Comparison of ENCODE assay signal across 10 cellular contexts in genomic region chr3:13878711-13879101, GRCh38. TPM values are rescaled to one million over a fixed set of nuclear protein-coding genes. Genes with fewer than 3 reads are reported as not detected.
A peak's percentile ranks its signal among the peaks of the same experiment; 100 is the strongest.
DNase-seq lines count a peak whose midpoint lies in the region; TF ChIP-seq lines count a peak whose summit lies in the region.
"Had no signal": no experiment of that assay in that cellular context is flagged by ENCODE, and none has a peak within 500 bp of the region (broad histone marks: within the 10 kb centered on the region; RNA-seq: fewer than 3 reads in every experiment).

No MANE protein-coding gene starts in this region.

- H3K4me3 Mint-ChIP-seq in activated CD4-positive, alpha-beta T cell treated with anti-CD3 and anti-CD28 coated beads, Interleukin-2, amount 10 ng/mL, durations not matched to agents 24 days and 14 days: peak overlapping the region; percentile 42
- H3K4me3 Mint-ChIP-seq: HFFc6 had no signal

- H3K27me3 ChIP-seq in iPS DF 6.9 (ENCODE audit: control insufficient read depth, insufficient read depth, low read length) (peaks cover 47% of the 10 kb centered on the region), sigmoid colon (peaks cover 29 to 75% (median 45%) of the 10 kb centered on the region in 3 donors), mesenchymal stem cell (ENCODE audit: control insufficient read depth in 1 of 2, insufficient read depth in 1 of 2, low read length in 2 of 2) (peaks cover 81 to 86% of the 10 kb centered on the region in 2 experiments), transverse colon (peaks cover 87% of the 10 kb centered on the region)

- TF ChIP-seq POLR2A in sigmoid colon (IDR thresholded peaks at IDR 0.05) (no peak), transverse colon (IDR thresholded peaks at IDR 0.05) (no peak)

- H2AK5ac ChIP-seq in mesenchymal stem cell (ENCODE audit: low read length, severe bottlenecking): no peak overlapping the region

- H3K4me2 ChIP-seq in mesenchymal stem cell (ENCODE audit: low read length, poor library complexity, severe bottlenecking): no peak overlapping the region

- no peak overlapping the region for H2BK15ac ChIP-seq in mesenchymal stem cell (ENCODE audit: low read depth, poor library complexity, severe bottlenecking)

- in situ Hi-C loops in transverse colon (cut with MboI; ENCODE audit: low pct_ligation_motif_present in 1 of 4, low pct_unique_long_range_greater_than_20kb in 1 of 4, low sequenced_read_pairs in 3 of 4): loop anchor here in 2 of 4 donors (25.0 kb wide), 3 partner anchors 216 to 584 kb away; no protein-coding TSS in a partner anchor

- DNase-seq in NCI-H1417 (lab: John Stamatoyannopoulos, UW) (peak in 2 of 3 experiments; percentile 20 to 29), NCI-H1417 treated with DMSO at 0.1 percent for 48 hours (lab: John Stamatoyannopoulos, UW) (no peak), iPS DF 6.9 (ENCODE audit: low read depth, low spot score) (no peak), sigmoid colon (no peak), AG08395 (ENCODE audit: low spot score) (no peak), mesenchymal stem cell (no peak), transverse colon (no peak)
- DNase-seq in activated CD4-positive, alpha-beta T cell treated with anti-CD3 and anti-CD28 coated beads, Interleukin-2, amount 10 ng/mL, durations not matched to agents 24 days and 14 days: no peak
- DNase-seq: HFFc6 had no signal

- H3K27ac Mint-ChIP-seq in activated CD4-positive, alpha-beta T cell treated with anti-CD3 and anti-CD28 coated beads, Interleukin-2, amount 10 ng/mL, durations not matched to agents 24 days and 14 days: no peak overlapping the region
- H3K27ac Mint-ChIP-seq: HFFc6 had no signal

- peaks cover 3% of the 10 kb centered on the region for H3K4me1 Mint-ChIP-seq in activated CD4-positive, alpha-beta T cell treated with anti-CD3 and anti-CD28 coated beads, Interleukin-2, amount 10 ng/mL, durations not matched to agents 24 days and 14 days

- H3K27ac ChIP-seq in iPS DF 6.9 (ENCODE audit: low read length): no peak overlapping the region
- H3K27ac ChIP-seq in sigmoid colon: no peak overlapping the region
- no peak overlapping the region for H3K27ac ChIP-seq in mesenchymal stem cell (ENCODE audit: low read length, poor library complexity, severe bottlenecking)
- H3K27ac ChIP-seq in transverse colon: no peak overlapping the region

- H3K27me3 Mint-ChIP-seq in activated CD4-positive, alpha-beta T cell treated with anti-CD3 and anti-CD28 coated beads, Interleukin-2, amount 10 ng/mL, durations not matched to agents 24 days and 14 days: peaks cover 69% of the 10 kb centered on the region

- no peak overlapping the region for H2BK12ac ChIP-seq in mesenchymal stem cell (ENCODE audit: low read length in 2 of 2)

- WGBS in iPS DF 6.9 (ENCODE audit: insufficient coverage, insufficient read length): no CpG with 5 or more reads among the region's 25 CpGs
- 2% methylated on average over 25 of the region's 25 CpGs for WGBS in sigmoid colon, 2 donors
- 3% methylated on average over 13 of the region's 25 CpGs for WGBS in mesenchymal stem cell
- 12% methylated on average over 18 of the region's 25 CpGs; no CpG with 5 or more reads in 1 of the 2 donors for WGBS in transverse colon (ENCODE audit: low coverage in 1 of 2), 2 donors

- H3K4me3 ChIP-seq in iPS DF 6.9 (ENCODE audit: low read length) (peak overlapping the region; percentile 16; the same call in 1 of the 2 replicates), sigmoid colon (peak overlapping the region in 3 of 4 donors; percentile 14 to 38 (median 33)), mesenchymal stem cell (ENCODE audit: insufficient read depth in 1 of 2, low read depth in 1 of 2, low read length in 2 of 2) (no peak overlapping the region), transverse colon (peak overlapping the region in 1 of 4 donors; percentile 38)

- no peaks in the 10 kb centered on the region for H3K79me1 ChIP-seq in mesenchymal stem cell (replicated peaks; ENCODE audit: low read length, poor library complexity, severe bottlenecking)

- intact Hi-C loops in activated CD4-positive, alpha-beta T cell treated with anti-CD3 and anti-CD28 coated beads, Interleukin-2, amount 10 ng/mL, durations not matched to agents 24 days and 14 days (cut with micrococcal nuclease): no loop called here
- intact Hi-C loops in sigmoid colon (cut with DNase I): no loop called here
- intact Hi-C loops in transverse colon (cut with DNase I; ENCODE audit: low total_unique reads): no loop called here

- H3K36me3 ChIP-seq in iPS DF 6.9 (ENCODE audit: control insufficient read depth, insufficient read depth, low read length): no peaks in the 10 kb centered on the region
- no peaks in the 10 kb centered on the region for H3K36me3 ChIP-seq in sigmoid colon
- no peaks in the 10 kb centered on the region for H3K36me3 ChIP-seq in mesenchymal stem cell (ENCODE audit: control insufficient read depth in 1 of 2, insufficient read depth in 2 of 2, low read depth in 1 of 2, low read length in 2 of 2)
- H3K36me3 ChIP-seq in transverse colon: no peaks in the 10 kb centered on the region

- H3K9ac ChIP-seq in mesenchymal stem cell (ENCODE audit: low read length): no peak overlapping the region

- no peak overlapping the region for H3K4ac ChIP-seq in mesenchymal stem cell (ENCODE audit: low read depth in 1 of 2, low read length in 2 of 2)

- no peak overlapping the region for H4K91ac ChIP-seq in mesenchymal stem cell (ENCODE audit: low read length)

- no peak overlapping the region for H2BK120ac ChIP-seq in mesenchymal stem cell (ENCODE audit: low read depth, low read length)

- H3K18ac ChIP-seq in mesenchymal stem cell (ENCODE audit: low read depth in 1 of 2, low read length in 2 of 2): no peak overlapping the region

- H3K9me3 Mint-ChIP-seq in activated CD4-positive, alpha-beta T cell treated with anti-CD3 and anti-CD28 coated beads, Interleukin-2, amount 10 ng/mL, durations not matched to agents 24 days and 14 days: no peaks in the 10 kb centered on the region

- no peak overlapping the region for H2AFZ ChIP-seq in mesenchymal stem cell (ENCODE audit: low read depth, low read length)

- H3K14ac ChIP-seq in mesenchymal stem cell (ENCODE audit: low read length in 2 of 2): no peak overlapping the region

- H3K4me1 ChIP-seq in iPS DF 6.9 (ENCODE audit: control insufficient read depth, insufficient read depth, low read length) (no peaks in the 10 kb centered on the region), sigmoid colon (peaks cover 0 to 33% (median 29%) of the 10 kb centered on the region in 4 donors), mesenchymal stem cell (ENCODE audit: control insufficient read depth, insufficient read depth, low read depth, low read length) (peaks cover 23% of the 10 kb centered on the region), transverse colon (peaks cover 0 to 28% (median 23%) of the 10 kb centered on the region in 4 donors)

- no peaks in the 10 kb centered on the region for H3K36me3 Mint-ChIP-seq in activated CD4-positive, alpha-beta T cell treated with anti-CD3 and anti-CD28 coated beads, Interleukin-2, amount 10 ng/mL, durations not matched to agents 24 days and 14 days (ENCODE audit: low read depth)

- H3K9me3 ChIP-seq in iPS DF 6.9 (ENCODE audit: control insufficient read depth, insufficient read depth, low read length) (no peaks in the 10 kb centered on the region), sigmoid colon (peaks cover 0 to 1% (median 0%) of the 10 kb centered on the region in 4 donors), mesenchymal stem cell (ENCODE audit: control insufficient read depth, low read length) (peaks cover 4% of the 10 kb centered on the region), transverse colon (no peaks in the 10 kb centered on the region)

- no peak overlapping the region for H4K8ac ChIP-seq in mesenchymal stem cell (ENCODE audit: low read length)

- TF ChIP-seq CTCF in sigmoid colon (IDR thresholded peaks at IDR 0.05): no peak
- TF ChIP-seq CTCF in transverse colon (IDR thresholded peaks at IDR 0.05): no peak

- H2BK5ac ChIP-seq in mesenchymal stem cell (ENCODE audit: low read depth, low read length, poor library complexity, severe bottlenecking): no peak overlapping the region

- TF ChIP-seq EP300 in sigmoid colon (IDR thresholded peaks at IDR 0.05) (no peak), transverse colon (IDR thresholded peaks at IDR 0.05; ENCODE audit: low read depth) (no peak)

- H3K23ac ChIP-seq in mesenchymal stem cell (ENCODE audit: low read length in 2 of 2): no peak overlapping the region

RNA-seq across cellular contexts. Expression of gene WNT7A, which starts 1.2 kb away (rescaled TPM):
- total RNA-seq in activated CD4-positive, alpha-beta T cell treated with anti-CD3 and anti-CD28 coated beads, Interleukin-2, amount 10 ng/mL, durations not matched to agents 24 days and 14 days: 0.05 TPM in 1 of 2 replicates, not detected in the other
- total RNA-seq in sigmoid colon (not detected), transverse colon (not detected)
- polyA plus RNA-seq in sigmoid colon: under 1 TPM in 1 of 3 donors, not detected in 2; 0.03 TPM
- not detected for polyA plus RNA-seq in mesenchymal stem cell (2013, experiment 1 of 2)
- not detected for polyA plus RNA-seq in mesenchymal stem cell (2013, experiment 2 of 2)
- total RNA-seq: A172, HFFc6 had no signal

Comparison
In these comparisons a context has a peak if more than half of its experiments do, and no peak if none do; other contexts are left out.
1. DNase-seq: peak in NCI-H1417 (2 of 3); none in NCI-H1417 treated with DMSO at 0.1 percent for 48 hours (single experiment), activated CD4-positive, alpha-beta T cell treated with anti-CD3 and anti-CD28 coated beads, Interleukin-2, amount 10 ng/mL, durations not matched to agents 24 days and 14 days (single experiment), iPS DF 6.9 (single experiment), sigmoid colon (single experiment), AG08395 (single experiment), mesenchymal stem cell (single experiment) and transverse colon (single experiment).
2. H3K4me3 ChIP-seq: peak in iPS DF 6.9 (single experiment) and sigmoid colon (3 of 4); none in mesenchymal stem cell (0 of 2).